8 cellular contexts compared by ENCODE assay signal in genomic region chr10:91909178-91909677, GRCh38. TPM values are rescaled to one million over a fixed set of nuclear protein-coding genes. Genes with fewer than 3 reads are reported as not detected.
DNase-seq lines count a peak whose midpoint lies in the region; TF ChIP-seq lines count a peak whose summit lies in the region.

Gene FGFBP3 (minus strand): TSS chr10:91909486. CDS start chr10:91908969, 517 bp downstream.

- peaks cover 3 to 6% of the 10 kb centered on the region in 2 donors for H3K36me3 Mint-ChIP-seq in CD14-positive monocyte

- POLR2A ChIA-PET in HEK293T (lab: Yijun Ruan, JAX), result interaction anchor here (1.0 to 2.5 kb wide), 6 partner anchors 12 to 111 kb away, joined by 3 to 15 read pairs (median 8); partner anchors contain the start of genes BTAF1 and TNKS2

- no peak for TF ChIP-seq EP300 in ovary (IDR thresholded peaks at IDR 0.05)

- intact Hi-C loops in CD14-positive monocyte (cut with micrococcal nuclease) (loop anchor here in 1 of 2 donors (5.0 kb wide), 1 partner anchor 42 kb away; no protein-coding TSS in a partner anchor), head of caudate nucleus (cut with DNase I) (loop anchor here (5.0 kb wide), 1 partner anchor 112 kb away; the partner anchor contains the start of gene TNKS2), ovary (cut with DNase I) (loop anchor here in 1 of 4 donors (10.0 kb wide), 1 partner anchor 124 kb away; no protein-coding TSS in a partner anchor)

- DNase-seq in CD14-positive monocyte (ENCODE audit: low spot score) (no peak), HEK293T (ENCODE audit: extremely low spot score) (peak; percentile 52), NCI-H82 (lab: John Stamatoyannopoulos, UW) (peak; percentile 83), head of caudate nucleus (peak in 28 of 42 donors; percentile 14 to 71 (median 39)), ovary (peak; percentile 42 to 52 (median 47)), epidermal melanocyte (ENCODE audit: insufficient read length, low spot score) (no peak), middle frontal gyrus (ENCODE audit: extremely low spot score, low spot score) (no peak)
- peak; percentile 72 for DNase-seq in activated effector memory CD4-positive, alpha-beta T cell treated with anti-CD3 and anti-CD28 coated beads, Interleukin-2, amount 50 U/mL, for 16 hours

- TF ChIP-seq CTCF in CD14-positive monocyte (IDR thresholded peaks at IDR 0.05), result no peak
- no peak for TF ChIP-seq CTCF in ovary (IDR thresholded peaks at IDR 0.05)

- 0 to 1% (median 1%) methylated on average over 16 of the region's 16 CpGs for WGBS in ovary, 3 donors

- CTCF ChIA-PET in HEK293T (lab: Yijun Ruan, JAX), result interaction anchor here (1.2 kb wide), 1 partner anchor 150 kb away, joined by 4 read pairs; no protein-coding TSS in a partner anchor

- H3K27me3 ChIP-seq in ovary, result no peaks in the 10 kb centered on the region

- H3K27ac ChIP-seq in ovary, result peak within 1 kb of the TSS; percentile 60 to 65

- peak within 1 kb of the TSS; percentile 75 for H3K4me3 ChIP-seq in ovary

- H3K4me1 ChIP-seq in ovary (ENCODE audit: insufficient read depth), result no peaks in the 10 kb centered on the region

- TF ChIP-seq POLR2A in ovary (IDR thresholded peaks at IDR 0.05), result no peak

- peak within 1 kb of the TSS in 6 of 7 donors; percentile 42 to 79 (median 78) for H3K27ac Mint-ChIP-seq in CD14-positive monocyte

- peaks cover 1 to 10% (median 8%) of the 10 kb centered on the region in 3 donors for H3K27me3 Mint-ChIP-seq in CD14-positive monocyte (ENCODE audit: low read depth in 3 of 3)

- no peaks in the 10 kb centered on the region for H3K9me3 ChIP-seq in ovary

- no peaks in the 10 kb centered on the region for H3K36me3 ChIP-seq in ovary

- H3K4me3 Mint-ChIP-seq in CD14-positive monocyte, result peak within 1 kb of the TSS; percentile 94 to 96

- H3K4me1 Mint-ChIP-seq in CD14-positive monocyte, result peaks cover 21% of the 10 kb centered on the region

- H3K9me3 Mint-ChIP-seq in CD14-positive monocyte, result peaks cover 0 to 2% (median 0%) of the 10 kb centered on the region in 7 donors

TF ChIP-seq in HEK293T, 16 proteins besides CTCF, POLR2A, EP300 and RAD21:
- peak; percentile 52; the same call in 1 of the 2 replicates for TF ChIP-seq L3MBTL2 (conservative IDR thresholded peaks at IDR 0.05)
- TF ChIP-seq TARDBP (IDR thresholded peaks at IDR 0.05), result no peak
- TF ChIP-seq ELF4 (IDR thresholded peaks at IDR 0.05), result no peak
- TF ChIP-seq SUZ12 (IDR thresholded peaks at IDR 0.05), result no peak

RNA-seq across cellular contexts. Expression of gene FGFBP3, which starts in this region (rescaled TPM):
- polyA plus RNA-seq in CD14-positive monocyte (under 1 TPM; 0.30 to 0.32 TPM), ovary (1 to 10 TPM in 1 of 2 donors, under 1 TPM in 1; 0.88 to 1.9 TPM)
- total RNA-seq in ovary, result 1 to 10 TPM in 6 of 7 donors, under 1 TPM in 1; 0.83 to 1.8 (median 1.4) TPM

Comparison
In these comparisons a context has a peak if more than half of its experiments do, and no peak if none do; other contexts are left out.
1. DNase-seq: peak in HEK293T (single experiment), NCI-H82 (single experiment), activated effector memory CD4-positive, alpha-beta T cell treated with anti-CD3 and anti-CD28 coated beads, Interleukin-2, amount 50 U/mL, for 16 hours (single experiment), head of caudate nucleus (28 of 42) and ovary (5 of 5); none in CD14-positive monocyte (single experiment), epidermal melanocyte (single experiment) and middle frontal gyrus (single experiment).